ENCODE assay signal across 8 cellular contexts in the genomic region with DNA sequence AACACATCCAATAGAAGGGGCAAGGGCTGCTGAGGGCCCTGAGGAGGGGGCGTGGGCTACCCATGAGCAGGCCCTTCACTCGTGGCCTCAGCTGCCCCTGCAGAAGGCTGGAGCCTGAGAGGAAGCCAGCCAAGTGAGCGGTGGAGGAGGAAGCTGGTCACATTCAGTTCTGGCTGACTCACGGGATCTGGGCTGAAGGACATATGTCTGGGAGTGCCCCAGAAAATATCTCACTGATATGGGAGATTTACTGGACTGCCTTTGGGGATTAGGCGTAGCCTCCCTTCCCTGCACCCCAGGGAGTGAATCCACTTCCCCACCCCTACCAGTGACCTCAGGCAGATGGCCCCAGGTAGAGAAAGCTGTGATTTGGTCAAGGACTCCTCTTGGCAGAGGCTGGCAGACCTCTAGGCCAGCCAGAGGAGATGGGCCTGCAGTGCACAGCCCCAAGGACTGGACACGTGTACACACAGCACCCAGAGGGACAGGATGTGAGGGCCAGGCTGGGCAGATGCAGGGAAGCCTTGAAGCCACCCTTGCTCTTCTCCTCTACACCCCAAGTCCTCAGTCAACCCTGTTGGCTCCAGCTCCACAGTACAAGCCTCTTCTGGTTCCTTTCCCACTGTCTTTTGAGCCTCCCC. TPM values are rescaled to one million over a fixed set of nuclear protein-coding genes. Genes with fewer than 3 reads are reported as not detected.
DNase-seq lines count a peak whose midpoint lies in the region; ATAC-seq and TF ChIP-seq lines count a peak whose summit lies in the region.

No MANE protein-coding gene starts in this region.

- in situ Hi-C loops in gastrocnemius medialis (cut with MboI; ENCODE audit: low sequenced_read_pairs in 4 of 4) = loop anchor here in 1 of 4 donors (10.0 kb wide), 1 partner anchor 53 kb away; a partner anchor contains a TSS
- in situ Hi-C loops in G401 (cut with HindIII; ENCODE audit: low sequenced_read_pairs) = no loop called here

- H3K9me3 Mint-ChIP-seq in HFFc6 (peaks cover 15% of the 10 kb centered on the region), WTC11 (peaks cover 16% of the 10 kb centered on the region)

- intact Hi-C loops in Right ventricle myocardium inferior (cut with DNase I) = no loop called here
- intact Hi-C loops in gastrocnemius medialis (cut with DNase I; ENCODE audit: low total_unique reads) = no loop called here

- H3K4me1 Mint-ChIP-seq in HFFc6 (ENCODE audit: low read depth) = peaks cover 59% of the 10 kb centered on the region
- peaks cover 41% of the 10 kb centered on the region for H3K4me1 Mint-ChIP-seq in WTC11

- ATAC-seq in WTC11 (no peak), Right ventricle myocardium inferior (peak; percentile 69), gastrocnemius medialis (peak; percentile 53 to 81), HG03442 (IDR thresholded peaks at IDR 0.05; ENCODE audit: unreplicated experiment) (no peak)

- H3K36me3 ChIP-seq in gastrocnemius medialis = no peaks in the 10 kb centered on the region

- H3K4me3 Mint-ChIP-seq in HFFc6 = peak overlapping the region; percentile 31; the same call in 1 of the 2 replicates
- no peak overlapping the region for H3K4me3 Mint-ChIP-seq in WTC11

- peaks cover 38 to 42% of the 10 kb centered on the region in 2 donors for H3K4me1 ChIP-seq in gastrocnemius medialis

- TF ChIP-seq POLR2A in gastrocnemius medialis (IDR thresholded peaks at IDR 0.05) = no peak

- no peaks in the 10 kb centered on the region; the same call in 1 of the 2 replicates for H3K27me3 Mint-ChIP-seq in HFFc6 (ENCODE audit: insufficient read depth)
- H3K27me3 Mint-ChIP-seq in WTC11 (ENCODE audit: low read depth) = peaks cover 6% of the 10 kb centered on the region; the same call in 1 of the 2 replicates

- DNase-seq in HFFc6 (peak; percentile 74), WTC11 (ENCODE audit: low spot score) (no peak), Right ventricle myocardium inferior (ENCODE audit: missing footprints) (peak; percentile 86), gastrocnemius medialis (peak; percentile 64 to 70), ecto neural progenitor cell (ENCODE audit: low spot score) (no peak), G401 (ENCODE audit: low spot score) (no peak), iPS-NIHi7 (ENCODE audit: extremely low spot score) (no peak)

- no peak for TF ChIP-seq CTCF in HFFc6 (IDR thresholded peaks at IDR 0.05)
- no peak for TF ChIP-seq CTCF in WTC11 (IDR thresholded peaks at IDR 0.05)
- no peak for TF ChIP-seq CTCF in gastrocnemius medialis (IDR thresholded peaks at IDR 0.05 in 4 of 5, conservative IDR thresholded peaks at IDR 0.05 in 1 of 5)

- H3K36me3 Mint-ChIP-seq in HFFc6 (ENCODE audit: low read depth) (peaks cover 11% of the 10 kb centered on the region), WTC11 (peaks cover 16% of the 10 kb centered on the region)

- no peak overlapping the region for H3K4me3 ChIP-seq in gastrocnemius medialis

- no peaks in the 10 kb centered on the region for H3K9me3 ChIP-seq in gastrocnemius medialis

- peak overlapping the region; percentile 49 to 80 (median 77) for H3K27ac ChIP-seq in gastrocnemius medialis

- no peaks in the 10 kb centered on the region for H3K27me3 ChIP-seq in gastrocnemius medialis

- H3K27ac Mint-ChIP-seq in HFFc6 (peak overlapping the region; percentile 94), WTC11 (peak overlapping the region; percentile 50; the same call in 1 of the 2 replicates)

- POLR2A ChIA-PET in WTC11 (lab: Charles Lee) = interaction anchor here (0.5 kb wide), 1 partner anchor 63 kb away, joined by 4 read pairs; no protein-coding TSS in a partner anchor

- CTCF ChIA-PET in WTC11 (lab: Charles Lee) = interaction anchor here (1.4 kb wide), 1 partner anchor 147 kb away, joined by 3 read pairs; no protein-coding TSS in a partner anchor

TF ChIP-seq in WTC11, 78 proteins besides CTCF, POLR2A, EP300 and RAD21:
- no peak for TF ChIP-seq ZNF219 (CRISPR knock-in tag; IDR thresholded peaks at IDR 0.05; ENCODE audit: borderline replicate concordance)
- TF ChIP-seq, protein P1, sequence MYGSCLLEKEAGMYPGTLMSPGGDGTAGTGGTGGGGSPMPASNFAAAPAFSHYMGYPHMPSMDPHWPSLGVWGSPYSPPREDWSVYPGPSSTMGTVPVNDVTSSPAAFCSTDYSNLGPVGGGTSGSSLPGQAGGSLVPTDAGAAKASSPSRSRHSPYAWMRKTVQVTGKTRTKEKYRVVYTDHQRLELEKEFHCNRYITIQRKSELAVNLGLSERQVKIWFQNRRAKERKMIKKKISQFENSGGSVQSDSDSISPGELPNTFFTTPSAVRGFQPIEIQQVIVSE (CRISPR knock-in tag; IDR thresholded peaks at IDR 0.05; ENCODE audit: borderline replicate concordance) = no peak
- TF ChIP-seq, protein P2, sequence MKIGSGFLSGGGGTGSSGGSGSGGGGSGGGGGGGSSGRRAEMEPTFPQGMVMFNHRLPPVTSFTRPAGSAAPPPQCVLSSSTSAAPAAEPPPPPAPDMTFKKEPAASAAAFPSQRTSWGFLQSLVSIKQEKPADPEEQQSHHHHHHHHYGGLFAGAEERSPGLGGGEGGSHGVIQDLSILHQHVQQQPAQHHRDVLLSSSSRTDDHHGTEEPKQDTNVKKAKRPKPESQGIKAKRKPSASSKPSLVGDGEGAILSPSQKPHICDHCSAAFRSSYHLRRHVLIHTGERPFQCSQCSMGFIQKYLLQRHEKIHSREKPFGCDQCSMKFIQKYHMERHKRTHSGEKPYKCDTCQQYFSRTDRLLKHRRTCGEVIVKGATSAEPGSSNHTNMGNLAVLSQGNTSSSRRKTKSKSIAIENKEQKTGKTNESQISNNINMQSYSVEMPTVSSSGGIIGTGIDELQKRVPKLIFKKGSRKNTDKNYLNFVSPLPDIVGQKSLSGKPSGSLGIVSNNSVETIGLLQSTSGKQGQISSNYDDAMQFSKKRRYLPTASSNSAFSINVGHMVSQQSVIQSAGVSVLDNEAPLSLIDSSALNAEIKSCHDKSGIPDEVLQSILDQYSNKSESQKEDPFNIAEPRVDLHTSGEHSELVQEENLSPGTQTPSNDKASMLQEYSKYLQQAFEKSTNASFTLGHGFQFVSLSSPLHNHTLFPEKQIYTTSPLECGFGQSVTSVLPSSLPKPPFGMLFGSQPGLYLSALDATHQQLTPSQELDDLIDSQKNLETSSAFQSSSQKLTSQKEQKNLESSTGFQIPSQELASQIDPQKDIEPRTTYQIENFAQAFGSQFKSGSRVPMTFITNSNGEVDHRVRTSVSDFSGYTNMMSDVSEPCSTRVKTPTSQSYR (CRISPR knock-in tag; IDR thresholded peaks at IDR 0.05) = no peak
- no peak for TF ChIP-seq NFYB (CRISPR knock-in tag; conservative IDR thresholded peaks at IDR 0.05; ENCODE audit: low read depth)
- TF ChIP-seq, protein P3, sequence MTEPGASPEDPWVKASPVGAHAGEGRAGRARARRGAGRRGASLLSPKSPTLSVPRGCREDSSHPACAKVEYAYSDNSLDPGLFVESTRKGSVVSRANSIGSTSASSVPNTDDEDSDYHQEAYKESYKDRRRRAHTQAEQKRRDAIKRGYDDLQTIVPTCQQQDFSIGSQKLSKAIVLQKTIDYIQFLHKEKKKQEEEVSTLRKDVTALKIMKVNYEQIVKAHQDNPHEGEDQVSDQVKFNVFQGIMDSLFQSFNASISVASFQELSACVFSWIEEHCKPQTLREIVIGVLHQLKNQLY (CRISPR knock-in tag; IDR thresholded peaks at IDR 0.05) = no peak
- TF ChIP-seq, protein P4, sequence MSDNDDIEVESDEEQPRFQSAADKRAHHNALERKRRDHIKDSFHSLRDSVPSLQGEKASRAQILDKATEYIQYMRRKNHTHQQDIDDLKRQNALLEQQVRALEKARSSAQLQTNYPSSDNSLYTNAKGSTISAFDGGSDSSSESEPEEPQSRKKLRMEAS (CRISPR knock-in tag; IDR thresholded peaks at IDR 0.05) = no peak
- no peak for TF ChIP-seq ZNF416 (CRISPR knock-in tag; IDR thresholded peaks at IDR 0.05)
- TF ChIP-seq ZNF138 (CRISPR knock-in tag; conservative IDR thresholded peaks at IDR 0.05) = no peak
- no peak for TF ChIP-seq CREB1 (CRISPR knock-in tag; IDR thresholded peaks at IDR 0.05)
- no peak for TF ChIP-seq TEAD1 (CRISPR knock-in tag; IDR thresholded peaks at IDR 0.05)
- no peak for TF ChIP-seq ZNF263 (CRISPR knock-in tag; IDR thresholded peaks at IDR 0.05; ENCODE audit: low read depth)
- TF ChIP-seq TEAD4 (CRISPR knock-in tag; IDR thresholded peaks at IDR 0.05) = no peak

RNA-seq across cellular contexts. Expression of a gene that starts 14.2 kb away (rescaled TPM):
- total RNA-seq in HFFc6 (2021; fragmentation: NEBNext Ultra II Directional; extraction: Animal tissue kit (Norgen Biotek cat#: 25700)) = 1 to 10 TPM; 1.3 to 2.4 (median 1.9) TPM
- 6.1 to 7.9 TPM (median 7.4 TPM) in 3 replicates for total RNA-seq in WTC11 (2021)
- total RNA-seq in Right ventricle myocardium inferior = 1.1 TPM
- under 1 TPM in 3 of 4 donors, not detected in 1; 0.11 to 0.39 (median 0.36) TPM for total RNA-seq in gastrocnemius medialis
- total RNA-seq in G401 (2014; rRNA removed; shearing (Covaris generic)) = 0.92 and 0.95 TPM in 2 replicates

RNA-seq across cellular contexts. Expression of a gene that starts 55.8 kb away (rescaled TPM):
- total RNA-seq in HFFc6 (2021; fragmentation: NEBNext Ultra II Directional; extraction: Animal tissue kit (Norgen Biotek cat#: 25700)) = 10 to 100 TPM; 23.0 to 28.3 (median 25.4) TPM
- 21.6 to 22.1 TPM (median 21.9 TPM) in 3 replicates for total RNA-seq in WTC11 (2021)
- total RNA-seq in Right ventricle myocardium inferior = 10.4 TPM
- 1 to 10 TPM; 2.0 to 5.4 (median 3.3) TPM for total RNA-seq in gastrocnemius medialis
- total RNA-seq in G401 (2014; rRNA removed; shearing (Covaris generic)) = 16.1 and 17.4 TPM in 2 replicates

Comparison
In these comparisons a context has a peak if more than half of its experiments do, and no peak if none do; other contexts are left out.
1. DNase-seq: peak in HFFc6 (single experiment), Right ventricle myocardium inferior (single experiment) and gastrocnemius medialis (2 of 2); none in WTC11 (single experiment), ecto neural progenitor cell (single experiment), G401 (single experiment) and iPS-NIHi7 (single experiment).
2. ATAC-seq: peak in Right ventricle myocardium inferior (single experiment) and gastrocnemius medialis (2 of 2); none in WTC11 (single experiment) and HG03442 (single experiment).